Comparison of ENCODE assay signal across 15 cellular contexts in genomic region chr14:58865520-58866281, GRCh38.
DNase-seq lines count a peak whose midpoint lies in the region; TF ChIP-seq lines count a peak whose summit lies in the region.
"Had no signal": no experiment of that assay in that cellular context is flagged by ENCODE, and none has a peak within 500 bp of the region (broad histone marks: within the 10 kb centered on the region; RNA-seq: fewer than 3 reads in every experiment).

No MANE protein-coding gene starts in this region.

- H3K27ac Mint-ChIP-seq in glutamatergic neuron (ENCODE audit: unreplicated experiment), result no peak overlapping the region
- H3K27ac Mint-ChIP-seq: memory B cell; stimulated activated memory B cell treated with anti-CD40 and anti-IgM and Interleukin-4, amounts not matched to agents 10 μg/mL and 1 μg/mL and 100 μg/mL, for 72 hours had no signal

- H3K9me3 ChIP-seq in GM23248 (ENCODE audit: low read depth) (no peaks in the 10 kb centered on the region), left ventricle myocardium inferior (replicated peaks) (no peaks in the 10 kb centered on the region)

- H3K27me3 ChIP-seq in GM23248 (replicated peaks; ENCODE audit: insufficient read depth), result no peaks in the 10 kb centered on the region
- H3K27me3 ChIP-seq in brain microvascular endothelial cell (replicated peaks), result no peaks in the 10 kb centered on the region
- H3K27me3 ChIP-seq in left ventricle myocardium inferior (ENCODE audit: low read depth), result no peaks in the 10 kb centered on the region
- H3K27me3 ChIP-seq: cardiac muscle cell had no signal

- H3K36me3 Mint-ChIP-seq in glutamatergic neuron (ENCODE audit: unreplicated experiment), result peaks cover 16% of the 10 kb centered on the region
- H3K36me3 Mint-ChIP-seq: memory B cell; stimulated activated memory B cell treated with anti-CD40 and anti-IgM and Interleukin-4, amounts not matched to agents 10 μg/mL and 1 μg/mL and 100 μg/mL, for 72 hours had no signal

- H3F3A ChIP-seq in GM23248 (ENCODE audit: insufficient read depth), result peaks cover 28% of the 10 kb centered on the region

- DNase-seq in GM23248 (peak; percentile 78), brain microvascular endothelial cell (peak; percentile 11), left ventricle myocardium inferior (no peak), putamen (ENCODE audit: low spot score) (peak; percentile 8), RKO (ENCODE audit: low spot score) (no peak), glutamatergic neuron (no peak)
- no peak for DNase-seq in activated CD4-positive, alpha-beta T cell treated with anti-CD3 and anti-CD28 coated beads for 4 hours
- no peak for DNase-seq in stimulated activated CD4-positive, alpha-beta T cell treated with anti-CD3 and anti-CD28 coated beads, Interleukin-2, amount 100 ng/mL, for 24 hours
- DNase-seq: activated CD4-positive, alpha-beta T cell treated with anti-CD3 and anti-CD28 coated beads, Interleukin-2, amount 50 U/mL, for 4 hours; NCI-H2029; RPMI8226; stimulated activated CD4-positive, alpha-beta T cell treated with anti-CD3 and anti-CD28 coated beads, Interleukin-4, amount 100 ng/mL, for 24 hours had no signal

- whole genome bisulfite sequencing in GM23248 (ENCODE audit: low coverage in 1 of 2, low lambda C conversion rate in 2 of 2, missing lambda C conversion rate in 2 of 2), 2 experiments, result 23 to 24% methylated on average over 6 of the region's 6 CpGs

- H3K4me3 ChIP-seq in GM23248 (peak overlapping the region; percentile 42), brain microvascular endothelial cell (ENCODE audit: low read depth, low read length) (no peak overlapping the region), left ventricle myocardium inferior (no peak overlapping the region)
- H3K4me3 ChIP-seq: cardiac muscle cell had no signal

- 0 out of 2 replicates have a peak overlapping the region, but pooled peaks have one; percentile 8 for H2AFZ ChIP-seq in GM23248

- H3K4me3 Mint-ChIP-seq in glutamatergic neuron (ENCODE audit: unreplicated experiment), result no peak overlapping the region
- H3K4me3 Mint-ChIP-seq: memory B cell; stimulated activated memory B cell treated with anti-CD40 and anti-IgM and Interleukin-4, amounts not matched to agents 10 μg/mL and 1 μg/mL and 100 μg/mL, for 72 hours had no signal

- H3K27me3 Mint-ChIP-seq in glutamatergic neuron (ENCODE audit: unreplicated experiment), result no peaks in the 10 kb centered on the region

- H3K9me2 ChIP-seq in GM23248 (ENCODE audit: insufficient read depth), result no peaks in the 10 kb centered on the region

- in situ Hi-C loops in GM23248 (cut with MboI) (no loop called here), brain microvascular endothelial cell (cut with HindIII; ENCODE audit: low pct_ligation_motif_present, low sequenced_read_pairs) (no loop called here)

- no peaks in the 10 kb centered on the region for H3K9me3 Mint-ChIP-seq in glutamatergic neuron (ENCODE audit: unreplicated experiment)
- H3K9me3 Mint-ChIP-seq: stimulated activated memory B cell treated with anti-CD40 and anti-IgM and Interleukin-4, amounts not matched to agents 10 μg/mL and 1 μg/mL and 100 μg/mL, for 72 hours had no signal

- no peaks in the 10 kb centered on the region for H4K20me1 ChIP-seq in GM23248 (ENCODE audit: insufficient read depth)

- H3K4me2 ChIP-seq in GM23248 (ENCODE audit: unreplicated experiment), result peak overlapping the region; percentile 66

- H3K4me1 Mint-ChIP-seq in glutamatergic neuron (ENCODE audit: low read depth, unreplicated experiment), result peaks cover 5% of the 10 kb centered on the region
- H3K4me1 Mint-ChIP-seq: memory B cell; stimulated activated memory B cell treated with anti-CD40 and anti-IgM and Interleukin-4, amounts not matched to agents 10 μg/mL and 1 μg/mL and 100 μg/mL, for 72 hours had no signal

- peak overlapping the region; percentile 78 for H3K27ac ChIP-seq in GM23248
- H3K27ac ChIP-seq in brain microvascular endothelial cell, result no peak overlapping the region
- peak overlapping the region; percentile 64 for H3K27ac ChIP-seq in left ventricle myocardium inferior (replicated peaks)
- H3K27ac ChIP-seq: cardiac muscle cell had no signal

- H3K9ac ChIP-seq in GM23248, result peak overlapping the region; percentile 46

- intact Hi-C loops in left ventricle myocardium inferior (cut with micrococcal nuclease), result no loop called here

- no peak for TF ChIP-seq CTCF in brain microvascular endothelial cell (IDR thresholded peaks at IDR 0.05; ENCODE audit: low read depth, low read length, missing control alignments)
- no peak for TF ChIP-seq CTCF in left ventricle myocardium inferior (IDR thresholded peaks at IDR 0.05; ENCODE audit: borderline replicate concordance)
- no peak for TF ChIP-seq CTCF in glutamatergic neuron (IDR thresholded peaks at IDR 0.05; ENCODE audit: partially characterized antibody, unreplicated experiment)

- H3K36me3 ChIP-seq in GM23248 (ENCODE audit: low read depth) (no peaks in the 10 kb centered on the region), brain microvascular endothelial cell (replicated peaks) (no peaks in the 10 kb centered on the region), left ventricle myocardium inferior (no peaks in the 10 kb centered on the region)
- H3K36me3 ChIP-seq: cardiac muscle cell had no signal

- H3K4me1 ChIP-seq in GM23248 (ENCODE audit: insufficient read depth) (peaks cover 28% of the 10 kb centered on the region), left ventricle myocardium inferior (no peaks in the 10 kb centered on the region)

- no peaks in the 10 kb centered on the region for H3K79me2 ChIP-seq in GM23248 (ENCODE audit: insufficient read depth)

Comparison
In these comparisons a context has a peak if more than half of its experiments do, and no peak if none do; other contexts are left out.
1. DNase-seq: peak in GM23248 (single experiment), brain microvascular endothelial cell (single experiment) and putamen (single experiment); none in left ventricle myocardium inferior (single experiment), RKO (single experiment), activated CD4-positive, alpha-beta T cell treated with anti-CD3 and anti-CD28 coated beads for 4 hours (0 of 2), stimulated activated CD4-positive, alpha-beta T cell treated with anti-CD3 and anti-CD28 coated beads, Interleukin-2, amount 100 ng/mL, for 24 hours (0 of 2) and glutamatergic neuron (single experiment).